15 cellular contexts compared by ENCODE assay signal in the genomic region with DNA sequence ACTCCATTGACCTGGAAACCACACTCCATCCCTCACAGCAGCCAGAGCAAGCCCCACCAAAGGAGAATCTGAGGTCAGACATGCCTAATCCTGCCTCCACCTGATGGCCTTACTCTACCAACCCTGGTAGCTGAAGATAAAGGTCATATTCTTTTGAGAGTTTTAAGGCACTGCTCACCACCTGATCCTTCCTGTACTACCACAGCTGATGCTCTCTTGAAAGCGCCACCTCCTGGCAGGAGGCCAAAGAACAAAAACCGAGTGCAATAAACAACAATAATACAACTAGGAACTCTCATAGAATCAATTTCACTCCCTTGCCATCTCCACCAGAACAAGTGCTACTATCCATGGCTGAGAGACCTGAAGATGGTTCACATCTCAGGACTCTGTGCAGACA.
DNase-seq lines count a peak whose midpoint lies in the region; ATAC-seq, FAIRE-seq and TF ChIP-seq lines count a peak whose summit lies in the region.
"Had no signal": no experiment of that assay in that cellular context is flagged by ENCODE, and none has a peak within 500 bp of the region (broad histone marks: within the 10 kb centered on the region; RNA-seq: fewer than 3 reads in every experiment).

No MANE protein-coding gene starts in this region.

- in situ Hi-C loops in SK-MEL-5 (cut with HindIII; ENCODE audit: low pct_unique_long_range_greater_than_20kb, low sequenced_read_pairs) = no loop called here

- peak; percentile 55 for ATAC-seq in HG03196 (IDR thresholded peaks at IDR 0.05; ENCODE audit: unreplicated experiment)
- ATAC-seq in HG02678 (IDR thresholded peaks at IDR 0.05; ENCODE audit: unreplicated experiment) = no peak
- ATAC-seq: gastrocnemius medialis, T-helper 17 cell had no signal

- TF ChIP-seq CTCF in GM12864 (IDR thresholded peaks at IDR 0.05; ENCODE audit: low read depth, low read length, missing control alignments) = peak; percentile 33

- POLR2A ChIA-PET in HEK293T (lab: Yijun Ruan, JAX) = no interaction called here

- no peak for DNase-seq in GM12864 (ENCODE audit: low read depth)
- DNase-seq in GM19239 (ENCODE audit: insufficient read length, low spot score) = no peak
- DNase-seq in SK-MEL-5 (ENCODE audit: low read depth, low spot score) = peak; percentile 28
- DNase-seq in EL = no peak
- DNase-seq in NCI-H2107 (lab: John Stamatoyannopoulos, UW) = no peak
- no peak for DNase-seq in HEK293T (ENCODE audit: extremely low spot score)
- DNase-seq: activated T-cell treated with anti-CD3 and anti-CD28 coated beads, Interleukin-2, amount 50 U/mL, for 1 hour; gastrocnemius medialis; immature natural killer cell; NCI-H187; NCI-H526 treated with DMSO at 0.1 percent for 48 hours; stimulated activated CD4-positive, alpha-beta T cell treated with anti-CD3 and anti-CD28 coated beads, Interleukin-2, amount 100 ng/mL, for 24 hours; T-helper 17 cell had no signal

- CTCF ChIA-PET in HEK293T (lab: Yijun Ruan, JAX) = no interaction called here

- no peak overlapping the region for H3K4me3 ChIP-seq in GM12864 (ENCODE audit: low read depth, low read length)
- H3K4me3 ChIP-seq: gastrocnemius medialis had no signal

- FAIRE-seq in GM19239 (lab: Jason Lieb, UNC) = peak; percentile 51

TF ChIP-seq in HEK293T, 16 proteins besides CTCF, POLR2A, EP300 and RAD21:
- TF ChIP-seq HDGF (IDR thresholded peaks at IDR 0.05; ENCODE audit: borderline replicate concordance) = no peak
- TF ChIP-seq CTBP1 (IDR thresholded peaks at IDR 0.05; ENCODE audit: borderline replicate concordance) = no peak
- TF ChIP-seq FOXA1 (IDR thresholded peaks at IDR 0.05) = no peak
- no peak for TF ChIP-seq ELF4 (IDR thresholded peaks at IDR 0.05)
- TF ChIP-seq L3MBTL2 (conservative IDR thresholded peaks at IDR 0.05) = no peak
- TF ChIP-seq BHLHE40 (IDR thresholded peaks at IDR 0.05; ENCODE audit: borderline replicate concordance) = no peak
- TF ChIP-seq NFRKB (IDR thresholded peaks at IDR 0.05) = no peak
- no peak for TF ChIP-seq ARNT (IDR thresholded peaks at IDR 0.05)
- TF ChIP-seq ZNF384 (IDR thresholded peaks at IDR 0.05) = no peak
- no peak for TF ChIP-seq SP1 (IDR thresholded peaks at IDR 0.05)
- no peak for TF ChIP-seq FOXM1 (IDR thresholded peaks at IDR 0.05; ENCODE audit: borderline replicate concordance)
- TF ChIP-seq FOXK2 (IDR thresholded peaks at IDR 0.05) = no peak
- TF ChIP-seq, protein P1, sequence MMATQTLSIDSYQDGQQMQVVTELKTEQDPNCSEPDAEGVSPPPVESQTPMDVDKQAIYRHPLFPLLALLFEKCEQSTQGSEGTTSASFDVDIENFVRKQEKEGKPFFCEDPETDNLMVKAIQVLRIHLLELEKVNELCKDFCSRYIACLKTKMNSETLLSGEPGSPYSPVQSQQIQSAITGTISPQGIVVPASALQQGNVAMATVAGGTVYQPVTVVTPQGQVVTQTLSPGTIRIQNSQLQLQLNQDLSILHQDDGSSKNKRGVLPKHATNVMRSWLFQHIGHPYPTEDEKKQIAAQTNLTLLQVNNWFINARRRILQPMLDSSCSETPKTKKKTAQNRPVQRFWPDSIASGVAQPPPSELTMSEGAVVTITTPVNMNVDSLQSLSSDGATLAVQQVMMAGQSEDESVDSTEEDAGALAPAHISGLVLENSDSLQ (IDR thresholded peaks at IDR 0.05) = no peak
- no peak for TF ChIP-seq LEF1 (IDR thresholded peaks at IDR 0.05; ENCODE audit: borderline replicate concordance)
- no peak for TF ChIP-seq SUZ12 (IDR thresholded peaks at IDR 0.05)
